In the genomic region with DNA sequence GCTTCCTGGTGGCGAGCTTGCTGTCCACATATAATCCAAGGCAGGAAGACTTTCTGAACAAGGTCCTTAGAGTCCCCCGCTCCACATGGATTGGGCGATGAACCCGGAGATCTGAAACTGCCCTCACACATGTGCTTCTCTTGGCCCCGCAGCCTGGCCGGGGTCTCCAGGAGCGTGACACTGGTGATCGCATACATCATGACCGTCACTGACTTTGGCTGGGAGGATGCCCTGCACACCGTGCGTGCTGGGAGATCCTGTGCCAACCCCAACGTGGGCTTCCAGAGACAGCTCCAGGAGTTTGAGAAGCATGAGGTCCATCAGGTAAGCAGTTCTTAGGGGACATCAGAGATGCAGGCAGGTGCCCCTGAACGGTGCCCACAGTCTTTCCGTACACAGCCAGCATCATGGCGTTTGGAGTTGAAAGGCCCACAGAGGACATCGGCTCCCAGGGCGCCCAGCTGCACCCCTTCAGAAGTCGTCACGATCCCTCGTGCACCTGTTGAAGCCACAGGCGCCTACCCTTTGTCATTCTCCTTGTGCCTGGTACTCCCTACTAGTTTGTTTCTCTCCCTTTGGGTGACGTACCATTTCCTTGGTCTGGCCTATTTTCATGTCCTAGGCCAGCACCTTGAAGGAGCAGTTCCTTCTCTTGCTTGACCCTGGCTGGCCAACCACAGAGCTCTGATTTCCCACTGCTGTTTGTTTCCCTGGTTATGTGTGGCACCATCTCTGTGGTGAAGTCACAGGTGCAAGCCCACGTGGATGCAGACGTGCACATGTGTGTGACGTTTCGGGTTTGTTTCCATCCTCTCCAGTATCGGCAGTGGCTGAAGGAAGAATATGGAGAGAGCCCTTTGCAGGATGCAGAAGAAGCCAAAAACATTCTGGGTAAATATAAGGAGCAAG, we compare ENCODE assay signal across 19 cellular contexts. TPM values are rescaled to one million over a fixed set of nuclear protein-coding genes. Genes with fewer than 3 reads are reported as not detected.
"Had no signal": no experiment of that assay in that cellular context is flagged by ENCODE, and none has a peak within 500 bp of the region (broad histone marks: within the 10 kb centered on the region; RNA-seq: fewer than 3 reads in every experiment).

No MANE protein-coding gene starts in this region.

- DNase-seq: activated CD4-positive, alpha-beta T cell treated with anti-CD3 and anti-CD28 coated beads, Interleukin-2, amount 50 U/mL, for 1 hour; activated CD8-positive, alpha-beta memory T cell treated with anti-CD3 and anti-CD28 coated beads, Interleukin-2, amount 50 U/mL, for 48 hours; activated effector memory CD4-positive, alpha-beta T cell treated with Interleukin-2 at 50 U/mL for 16 hours; activated naive CD4-positive, alpha-beta T cell treated with anti-CD3 and anti-CD28 coated beads, Interleukin-2, amount 50 U/mL, for 16 hours; activated T-cell treated with anti-CD3 and anti-CD28 coated beads, Interleukin-2, amount 50 U/mL, for 48 hours; dorsolateral prefrontal cortex; nephron progenitor cell; occipital lobe; stimulated activated CD4-positive, alpha-beta T cell treated with anti-CD3 and anti-CD28 coated beads, Interleukin-4, amount 100 ng/mL, for 1 hour; T-cell had no signal

- ATAC-seq: SK-N-SH treated with all-trans-retinoic acid at 6 μM for 48 hours, T-cell had no signal

- H3K27me3 Mint-ChIP-seq: progenitor cell of endocrine pancreas, T-cell had no signal

- FAIRE-seq: astrocyte had no signal

- H3K4me3 ChIP-seq: breast epithelium, dorsolateral prefrontal cortex, skin epidermis, thoracic aorta had no signal

- H3K4me3 Mint-ChIP-seq: nephron progenitor cell, T-cell had no signal

- H3K27ac Mint-ChIP-seq: nephron progenitor cell, progenitor cell of endocrine pancreas, T-cell had no signal

- H3K27me3 ChIP-seq: breast epithelium had no signal

- H3K9me3 ChIP-seq: breast epithelium, thoracic aorta had no signal

- H3K4me1 Mint-ChIP-seq: T-cell had no signal

- H3K4me1 ChIP-seq: breast epithelium had no signal

- H3K36me3 ChIP-seq: breast epithelium had no signal

- H3K27ac ChIP-seq: breast epithelium, dorsolateral prefrontal cortex, skin epidermis, thoracic aorta had no signal

- H3K9me3 Mint-ChIP-seq: T-cell had no signal

RNA-seq across cellular contexts. Expression of a gene that starts 43.3 kb away (rescaled TPM):
- total RNA-seq: glomerular endothelial cell, lung microvascular endothelial cell, myocyte, progenitor cell of endocrine pancreas had no signal
